ENCODE assay signal across 1 cellular context in genomic region chr13:38769526-38769925, GRCh38.
TF ChIP-seq lines count a peak whose summit lies in the region.

No MANE protein-coding gene starts in this region.

TF ChIP-seq in GM12878, 131 proteins besides CTCF, POLR2A, EP300 and RAD21 (continued from another document):
- TF ChIP-seq PML (IDR thresholded peaks at IDR 0.05; ENCODE audit: low read length): no peak
